16 cellular contexts compared by ENCODE assay signal in the genomic region with DNA sequence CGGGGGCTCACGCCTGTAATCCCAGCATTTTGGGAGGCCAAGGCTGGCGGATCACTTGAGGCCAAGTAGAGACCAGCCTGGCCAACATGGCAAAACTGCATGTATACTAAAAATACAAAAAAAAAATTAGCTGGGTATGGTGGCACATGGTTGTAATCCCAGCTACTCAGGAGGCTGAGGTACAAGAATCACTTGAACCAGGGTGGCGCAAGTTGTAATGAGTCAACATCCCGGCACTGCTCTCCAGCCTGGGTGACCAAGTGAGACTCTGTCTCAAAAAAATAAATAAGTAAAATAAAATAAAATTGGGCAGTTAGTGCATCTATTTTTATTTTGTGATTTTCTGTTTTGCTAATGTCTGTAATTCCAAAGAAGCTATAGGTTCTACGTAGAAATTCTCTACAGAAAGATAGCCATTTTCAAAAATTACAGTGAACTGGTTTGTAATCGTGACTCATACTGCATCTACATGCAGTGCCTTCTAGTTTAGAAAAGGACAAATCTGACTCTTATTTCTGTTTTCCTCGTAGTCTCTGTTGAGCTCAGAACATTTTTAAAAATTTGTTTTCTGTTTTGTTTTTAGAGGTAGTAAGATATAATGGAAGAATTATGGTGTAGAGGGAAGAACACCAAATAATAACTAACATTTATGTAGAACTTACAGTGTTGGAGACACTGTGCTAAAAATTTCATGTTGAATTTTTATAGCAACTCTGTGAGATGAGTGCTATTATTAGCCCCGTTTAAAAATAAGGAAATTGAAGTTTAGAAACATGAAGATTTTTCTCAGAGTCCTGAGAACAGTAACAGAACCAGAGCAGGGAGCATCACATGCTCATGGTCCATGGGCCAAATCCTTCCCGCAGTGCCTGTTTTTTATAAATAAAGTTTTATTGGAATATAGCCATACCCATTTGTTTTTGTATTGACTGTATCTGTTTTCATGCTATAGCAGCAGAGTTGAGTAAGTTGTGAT.
DNase-seq lines count a peak whose midpoint lies in the region; ATAC-seq and TF ChIP-seq lines count a peak whose summit lies in the region.
"Had no signal": no experiment of that assay in that cellular context is flagged by ENCODE, and none has a peak within 500 bp of the region (broad histone marks: within the 10 kb centered on the region; RNA-seq: fewer than 3 reads in every experiment).

No MANE protein-coding gene starts in this region.

- H2BK120ac ChIP-seq in IMR-90 (ENCODE audit: low read depth, low read length) = no peak overlapping the region
- H2BK120ac ChIP-seq in mesendoderm (ENCODE audit: low read depth, low read length) = no peak overlapping the region

- TF ChIP-seq RAD21 in IMR-90 (IDR thresholded peaks at IDR 0.05; ENCODE audit: low read length) = no peak

- H3K56ac ChIP-seq in IMR-90 (ENCODE audit: extremely low read depth, insufficient read depth, low read length) (no peak overlapping the region), mesendoderm (ENCODE audit: low read length) (no peak overlapping the region)

- no peak overlapping the region for H3K14ac ChIP-seq in IMR-90 (replicated peaks; ENCODE audit: low read depth, low read length)

- no peak overlapping the region for H3K27ac ChIP-seq in IMR-90 (ENCODE audit: insufficient read depth, low read length)
- H3K27ac ChIP-seq in ascending aorta = peak overlapping the region; percentile 84 to 87
- H3K27ac ChIP-seq in foreskin keratinocyte = peak overlapping the region; percentile 8
- H3K27ac ChIP-seq in tibial artery = peak overlapping the region; percentile 69 to 73
- no peak overlapping the region for H3K27ac ChIP-seq in mesendoderm (ENCODE audit: low read depth, low read length)
- H3K27ac ChIP-seq: C4-2B, hepatocyte, sigmoid colon, WERI-Rb-1 had no signal

- no peak for TF ChIP-seq POLR2A in IMR-90 (IDR thresholded peaks at IDR 0.05; ENCODE audit: low read depth, low read length)

- no TSS peak for BruUV-seq in IMR-90 (replicated peaks; lab: Mats Ljungman, UMichigan)

- H2BK15ac ChIP-seq in IMR-90 (ENCODE audit: low read depth, low read length) (no peak overlapping the region), mesendoderm (replicated peaks; ENCODE audit: low read depth) (no peak overlapping the region)

- H2AFZ ChIP-seq in IMR-90 (replicated peaks; ENCODE audit: low read length, poor library complexity) = no peak overlapping the region
- H2AFZ ChIP-seq: hepatocyte had no signal

- H3K18ac ChIP-seq in IMR-90 (ENCODE audit: low read depth, low read length) = no peak overlapping the region
- H3K18ac ChIP-seq in mesendoderm (ENCODE audit: low read length) = no peak overlapping the region

- H2BK5ac ChIP-seq in IMR-90 (ENCODE audit: low read depth, low read length, poor library complexity, severe bottlenecking) (no peak overlapping the region), mesendoderm (ENCODE audit: low read length) (no peak overlapping the region)

- no peaks in the 10 kb centered on the region for H4K20me1 ChIP-seq in IMR-90 (ENCODE audit: insufficient read depth, low read length)

- POLR2A ChIA-PET in IMR-90 (lab: Charles Lee; ENCODE audit: unreplicated experiment) = no interaction called here

- dilution Hi-C loops in IMR-90 (cut with HindIII; ENCODE audit: low sequenced_read_pairs, unreplicated experiment) = no loop called here

- intact Hi-C loops in IMR-90 (cut with micrococcal nuclease) = no loop called here
- intact Hi-C loops in ascending aorta (cut with DNase I) = loop anchor here (1.0 to 2.0 kb wide), 2 partner anchors 29 to 64 kb away; no protein-coding TSS in a partner anchor
- intact Hi-C loops in tibial artery (cut with DNase I; ENCODE audit: low total_unique reads) = no loop called here

- H3K4ac ChIP-seq in IMR-90 (ENCODE audit: low read depth, low read length) = no peak overlapping the region
- no peak overlapping the region for H3K4ac ChIP-seq in mesendoderm (ENCODE audit: low read depth, low read length)

- H3K4me2 ChIP-seq in IMR-90 (ENCODE audit: low read depth, low read length) (no peak overlapping the region), mesendoderm (ENCODE audit: low read length) (no peak overlapping the region)
- H3K4me2 ChIP-seq: hepatocyte had no signal

- H3K9me3 ChIP-seq in IMR-90 (ENCODE audit: control insufficient read depth, insufficient read depth, low read length) (no peaks in the 10 kb centered on the region), ascending aorta (no peaks in the 10 kb centered on the region), tibial artery (no peaks in the 10 kb centered on the region)
- H3K9me3 ChIP-seq: sigmoid colon, testis had no signal

- H2AK5ac ChIP-seq in IMR-90 (ENCODE audit: low read depth, low read length) (no peak overlapping the region), mesendoderm (ENCODE audit: low read length) (no peak overlapping the region)

- TF ChIP-seq CTCF in IMR-90 (conservative IDR thresholded peaks at IDR 0.05; ENCODE audit: low read depth, low read length) = no peak
- TF ChIP-seq CTCF in ascending aorta (IDR thresholded peaks at IDR 0.05) = no peak
- no peak for TF ChIP-seq CTCF in foreskin keratinocyte (conservative IDR thresholded peaks at IDR 0.05)
- no peak for TF ChIP-seq CTCF in tibial artery (IDR thresholded peaks at IDR 0.05)

- no peaks in the 10 kb centered on the region for H3K9me1 ChIP-seq in IMR-90 (ENCODE audit: insufficient read depth, low read length)

- CTCF ChIA-PET in IMR-90 (lab: Yijun Ruan, JAX) = interaction anchor here (0.6 to 1.3 kb wide), 3 partner anchors 170 to 278 kb away, joined by 3 read pairs; no protein-coding TSS in a partner anchor

- no peak overlapping the region for H4K8ac ChIP-seq in IMR-90 (ENCODE audit: low read depth in 2 of 2, low read length in 2 of 2)
- H4K8ac ChIP-seq in mesendoderm (ENCODE audit: low read depth, low read length) = no peak overlapping the region

- H3K79me1 ChIP-seq in IMR-90 (ENCODE audit: low read depth in 1 of 2, low read length in 2 of 2) (no peaks in the 10 kb centered on the region), mesendoderm (ENCODE audit: low read length) (no peaks in the 10 kb centered on the region)

- no peaks in the 10 kb centered on the region for H3K4me1 ChIP-seq in IMR-90 (ENCODE audit: control insufficient read depth, insufficient read depth, low read length)
- peaks cover 0 to 9% of the 10 kb centered on the region in 2 donors for H3K4me1 ChIP-seq in ascending aorta
- H3K4me1 ChIP-seq in foreskin keratinocyte = peaks cover 5% of the 10 kb centered on the region
- peaks cover 0 to 29% (median 5%) of the 10 kb centered on the region in 4 donors for H3K4me1 ChIP-seq in tibial artery
- H3K4me1 ChIP-seq in mesendoderm (ENCODE audit: control insufficient read depth, low read depth, low read length) = no peaks in the 10 kb centered on the region
- H3K4me1 ChIP-seq: sigmoid colon, testis had no signal

- H3K4me3 ChIP-seq in IMR-90 (ENCODE audit: insufficient read depth, low read depth, low read length) (no peak overlapping the region), ascending aorta (peak overlapping the region in 1 of 2 donors; percentile 15), tibial artery (no peak overlapping the region), mesendoderm (ENCODE audit: low read length) (no peak overlapping the region)
- H3K4me3 ChIP-seq: hepatocyte, sigmoid colon, testis had no signal

- H3K9ac ChIP-seq in IMR-90 (ENCODE audit: low read depth, low read length) = no peak overlapping the region
- H3K9ac ChIP-seq in mesendoderm (ENCODE audit: low read length) = no peak overlapping the region

- H2BK20ac ChIP-seq in IMR-90 (ENCODE audit: low read depth, low read length) = no peak overlapping the region

- H3K27me3 ChIP-seq in IMR-90 (ENCODE audit: control insufficient read depth, insufficient read depth, low read length) (no peaks in the 10 kb centered on the region), ascending aorta (no peaks in the 10 kb centered on the region), foreskin keratinocyte (no peaks in the 10 kb centered on the region), tibial artery (no peaks in the 10 kb centered on the region), mesendoderm (ENCODE audit: insufficient read depth, low read length, poor library complexity) (no peaks in the 10 kb centered on the region)
- H3K27me3 ChIP-seq: hepatocyte, sigmoid colon, testis had no signal

- H2AK9ac ChIP-seq in IMR-90 (replicated peaks; ENCODE audit: low read depth, low read length, poor library complexity) = peak overlapping the region; percentile 45

- H4K5ac ChIP-seq in IMR-90 (ENCODE audit: low read depth, low read length) (no peak overlapping the region), mesendoderm (ENCODE audit: low read length) (no peak overlapping the region)

- peak; percentile 34 for DNase-seq in IMR-90
- peak in 1 of 2 donors; percentile 74 for DNase-seq in ascending aorta (ENCODE audit: low spot score in 2 of 2)
- DNase-seq in foreskin keratinocyte = peak in 1 of 2 donors; percentile 33
- DNase-seq in tibial artery = peak in 1 of 2 donors; percentile 66
- no peak for DNase-seq in AML-193 (lab: John Stamatoyannopoulos, UW)
- DNase-seq in mesendoderm = no peak
- DNase-seq in activated CD4-positive, alpha-beta T cell treated with anti-CD3 and anti-CD28 coated beads, Interleukin-2, amount 50 U/mL, for 4 hours = no peak
- DNase-seq: activated CD8-positive, alpha-beta T cell treated with anti-CD3 and anti-CD28 coated beads, Interleukin-2, amount 10 ng/mL, durations not matched to agents 7 days and 5 days; dermis blood vessel endothelial cell; DMS153; left cardiac atrium; sigmoid colon; testis; WERI-Rb-1 had no signal

- no peak overlapping the region for H3K23ac ChIP-seq in IMR-90 (ENCODE audit: low read depth, low read length)
- no peak overlapping the region for H3K23ac ChIP-seq in mesendoderm (ENCODE audit: low read length)

- H3K36me3 ChIP-seq in IMR-90 (ENCODE audit: control insufficient read depth, insufficient read depth, low read length) = no peaks in the 10 kb centered on the region; the same call in 1 of the 2 replicates
- H3K36me3 ChIP-seq in ascending aorta = peaks cover 4 to 34% of the 10 kb centered on the region in 2 donors
- peaks cover 16 to 32% (median 22%) of the 10 kb centered on the region in 3 donors for H3K36me3 ChIP-seq in tibial artery
- no peaks in the 10 kb centered on the region for H3K36me3 ChIP-seq in mesendoderm (ENCODE audit: control insufficient read depth, insufficient read depth, low read length)

- in situ Hi-C loops in IMR-90 (cut with MboI; ENCODE audit: low sequenced_read_pairs) = no loop called here

- ATAC-seq in IMR-90 (ENCODE audit: low read depth) (peak; percentile 51), foreskin keratinocyte (peak; percentile 49)
- ATAC-seq: activated CD8-positive, alpha-beta T cell treated with anti-CD3 and anti-CD28 coated beads, Interleukin-2, amount 10 ng/mL, durations not matched to agents 7 days and 5 days; left cardiac atrium had no signal

- WGBS in IMR-90 (ENCODE audit: extremely low coverage in 2 of 2, insufficient read length in 1 of 2), 2 experiments = 100% methylated on average over 2 of the region's 10 CpGs; no CpG with 5 or more reads in 1 of the 2 experiments
- no CpG with 5 or more reads among the region's 10 CpGs for WGBS in mesendoderm (ENCODE audit: extremely low coverage, insufficient coverage, low lambda C conversion rate)

- H4K91ac ChIP-seq in IMR-90 (ENCODE audit: insufficient read depth, low read depth, low read length) = no peak overlapping the region

- no peaks in the 10 kb centered on the region for H3K79me2 ChIP-seq in mesendoderm (ENCODE audit: control insufficient read depth, insufficient read depth, low read length)
- H3K79me2 ChIP-seq: hepatocyte had no signal

TF ChIP-seq in IMR-90, 13 proteins besides CTCF, POLR2A, EP300 and RAD21 (continues in another document):
- TF ChIP-seq RCOR1 (IDR thresholded peaks at IDR 0.05; ENCODE audit: insufficient replicate concordance, low read length) = no peak

Comparison
In these comparisons a context has a peak if more than half of its experiments do, and no peak if none do; other contexts are left out.
1. H3K27ac ChIP-seq: peak in ascending aorta (2 of 2), foreskin keratinocyte (single experiment) and tibial artery (2 of 2); none in IMR-90 (single experiment) and mesendoderm (single experiment).